In the genomic region with DNA sequence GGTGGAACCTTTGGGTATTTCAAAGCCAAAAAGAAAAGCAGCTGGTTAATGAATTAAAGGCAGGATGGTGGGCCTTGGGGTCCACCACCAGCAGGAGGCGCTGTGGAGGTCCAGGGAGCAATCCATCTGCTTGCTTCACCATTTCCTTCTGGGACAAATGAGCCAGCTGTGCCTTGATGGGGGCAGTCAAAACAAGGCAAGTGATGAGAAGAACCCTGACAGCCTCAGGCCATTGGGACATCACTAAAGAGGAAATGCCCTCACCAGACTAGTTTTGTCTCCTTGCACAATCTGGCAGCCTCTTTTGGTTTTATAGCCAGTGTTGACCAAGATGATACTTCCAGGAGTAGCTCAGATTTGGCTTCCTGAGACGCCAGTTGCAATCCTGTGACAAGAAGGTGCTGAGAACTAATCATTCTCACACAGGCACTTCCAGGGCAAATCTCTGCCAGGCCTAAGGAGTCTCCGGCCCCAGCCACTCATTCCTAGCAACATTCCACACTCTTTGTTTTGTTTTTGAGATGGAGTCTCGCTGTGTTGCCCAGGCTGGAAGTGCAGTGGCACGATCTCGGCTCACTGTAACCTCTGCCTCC, we compare ENCODE assay signal across 8 cellular contexts. TPM values are rescaled to one million over a fixed set of nuclear protein-coding genes. Genes with fewer than 3 reads are reported as not detected.
DNase-seq lines count a peak whose midpoint lies in the region; ATAC-seq, FAIRE-seq and TF ChIP-seq lines count a peak whose summit lies in the region.

No MANE protein-coding gene starts in this region.

- peak in 1 of 2 experiments; percentile 71 for DNase-seq in A549 (ENCODE audit: low read depth in 1 of 2, low spot score in 1 of 2)
- peak; percentile 72 for DNase-seq in GM13977 (ENCODE audit: low spot score)
- DNase-seq in OCI-LY7 (ENCODE audit: low spot score): peak; percentile 81
- peak; percentile 83 for DNase-seq in activated T-cell treated with anti-CD3 and anti-CD28 coated beads, Interleukin-2, amount 50 U/mL, for 4 hours
- DNase-seq in fibroblast of the aortic adventitia (ENCODE audit: low read depth): peak; percentile 69
- peak; percentile 60 for DNase-seq in omental fat pad (ENCODE audit: low spot score)
- DNase-seq in superior temporal gyrus (ENCODE audit: extremely low spot score): peak; percentile 43

- H3K79me2 ChIP-seq in OCI-LY7 (ENCODE audit: insufficient read depth, low read depth, low read length): no peaks in the 10 kb centered on the region

- H3K4me1 ChIP-seq in A549 (peaks cover 14% of the 10 kb centered on the region), OCI-LY7 (ENCODE audit: insufficient read depth, low read length, poor library complexity, severe bottlenecking) (peaks cover 12% of the 10 kb centered on the region)

- no peaks in the 10 kb centered on the region for H3K36me3 Mint-ChIP-seq in activated T-cell treated with anti-CD3 and anti-CD28 coated beads, Interleukin-2, amount 50 U/mL, for 4 hours (ENCODE audit: insufficient read depth)

- no TSS peak for BruUV-seq in OCI-LY7 (replicated peaks; lab: Mats Ljungman, UMichigan)

- TF ChIP-seq CTCF in A549 (IDR thresholded peaks at IDR 0.05): peak; percentile 85
- peak; percentile 84 for TF ChIP-seq CTCF in GM13977 (IDR thresholded peaks at IDR 0.05; ENCODE audit: extremely low read depth, insufficient read depth, missing control alignments)
- TF ChIP-seq CTCF in OCI-LY7 (conservative IDR thresholded peaks at IDR 0.05; ENCODE audit: low read length): peak; percentile 100
- peak; percentile 73 for TF ChIP-seq CTCF in fibroblast of the aortic adventitia (IDR thresholded peaks at IDR 0.05; ENCODE audit: insufficient read depth, low read length)
- TF ChIP-seq CTCF in omental fat pad (IDR thresholded peaks at IDR 0.05): peak in 1 of 3 donors; percentile 38

- H3K9me3 Mint-ChIP-seq in activated T-cell treated with anti-CD3 and anti-CD28 coated beads, Interleukin-2, amount 50 U/mL, for 4 hours: no peaks in the 10 kb centered on the region

- no peak overlapping the region for H3K4me3 ChIP-seq in A549
- H3K4me3 ChIP-seq in OCI-LY7 (ENCODE audit: low read depth, low read length, poor library complexity, severe bottlenecking): no peak overlapping the region
- H3K4me3 ChIP-seq in fibroblast of the aortic adventitia (ENCODE audit: low read depth, low read length): no peak overlapping the region

- no peak for FAIRE-seq in A549 (lab: Jason Lieb, UNC)

- no peaks in the 10 kb centered on the region for H3K27me3 Mint-ChIP-seq in activated T-cell treated with anti-CD3 and anti-CD28 coated beads, Interleukin-2, amount 50 U/mL, for 4 hours (ENCODE audit: low read depth)

- no peak overlapping the region for H2AFZ ChIP-seq in OCI-LY7 (ENCODE audit: low read length)

- ATAC-seq in A549 (peak; percentile 64 to 74; a peak in 4 of 6 replicates), omental fat pad (ENCODE audit: low FRiP score) (peak; percentile 34), GM21723 (IDR thresholded peaks at IDR 0.05; ENCODE audit: unreplicated experiment) (no peak)
- ATAC-seq in activated T-cell treated with anti-CD3 and anti-CD28 coated beads, Interleukin-2, amount 50 U/mL, for 4 hours: peak in 1 of 2 donors; percentile 83

- no peaks in the 10 kb centered on the region for H3K36me3 ChIP-seq in OCI-LY7 (ENCODE audit: insufficient read depth, low read length)

- POLR2A ChIA-PET in A549 (lab: Yijun Ruan, JAX): interaction anchor here (1.0 to 3.1 kb wide), 2 partner anchors 38 to 770 kb away, joined by 3 to 17 read pairs; a partner anchor contains a TSS
- POLR2A ChIA-PET in OCI-LY7 (lab: Charles Lee): interaction anchor here (0.6 to 1.9 kb wide), 9 partner anchors 13 to 1675 kb away, joined by 3 to 13 read pairs (median 3); no protein-coding TSS in a partner anchor

- no peaks in the 10 kb centered on the region for H3K9me3 ChIP-seq in A549
- H3K9me3 ChIP-seq in OCI-LY7 (ENCODE audit: low read length): no peaks in the 10 kb centered on the region

- no peak overlapping the region; the same call in 2 of the 3 replicates for H3K4me2 ChIP-seq in A549
- no peak overlapping the region for H3K4me2 ChIP-seq in OCI-LY7 (ENCODE audit: low read length)

- in situ Hi-C loops in GM13977 (cut with MboI; ENCODE audit: low pct_unique_long_range_greater_than_20kb, low sequenced_read_pairs, unreplicated experiment): loop anchor here (10.0 to 25.0 kb wide), 2 partner anchors 210 to 427 kb away; no protein-coding TSS in a partner anchor

- intact Hi-C loops in OCI-LY7 (cut with micrococcal nuclease; ENCODE audit: unreplicated experiment): loop anchor here (1.0 to 5.0 kb wide), 3 partner anchors 37 to 213 kb away; a partner anchor contains a TSS

- CTCF ChIA-PET in A549 (lab: Yijun Ruan, JAX): interaction anchor here (0.6 to 3.4 kb wide), 25 partner anchors 11 to 1173 kb away, joined by 3 to 33 read pairs (median 4); no protein-coding TSS in a partner anchor
- CTCF ChIA-PET in OCI-LY7 (lab: Charles Lee; ENCODE audit: unreplicated experiment): interaction anchor here (0.6 to 1.3 kb wide), 5 partner anchors 19 to 214 kb away, joined by 3 to 5 read pairs (median 3); no protein-coding TSS in a partner anchor

- WGBS in A549 (ENCODE audit: missing lambda C conversion rate): 76% methylated on average over 6 of the region's 6 CpGs

- no peak for TF ChIP-seq POLR2A in A549 (IDR thresholded peaks at IDR 0.05; ENCODE audit: low read length)

- H3K4me1 Mint-ChIP-seq in activated T-cell treated with anti-CD3 and anti-CD28 coated beads, Interleukin-2, amount 50 U/mL, for 4 hours (ENCODE audit: low read depth): no peaks in the 10 kb centered on the region

- no peaks in the 10 kb centered on the region for H3K9me2 ChIP-seq in OCI-LY7 (ENCODE audit: insufficient read depth, low read length)

- no peaks in the 10 kb centered on the region for H4K20me1 ChIP-seq in OCI-LY7 (ENCODE audit: insufficient read depth, low read length)

- no peak for TF ChIP-seq EP300 in A549 (IDR thresholded peaks at IDR 0.05)

- peak; percentile 63 to 74 for TF ChIP-seq RAD21 in A549 (conservative IDR thresholded peaks at IDR 0.05 in 1 of 2, IDR thresholded peaks at IDR 0.05 in 1 of 2)

- H3K27ac ChIP-seq in A549: peak overlapping the region; percentile 19 to 52; a peak in 4 of 6 replicates
- H3K27ac ChIP-seq in OCI-LY7 (ENCODE audit: low read depth, low read length, poor library complexity, severe bottlenecking): no peak overlapping the region

- no peak overlapping the region for H3K4me3 Mint-ChIP-seq in activated T-cell treated with anti-CD3 and anti-CD28 coated beads, Interleukin-2, amount 50 U/mL, for 4 hours

TF ChIP-seq in A549, 52 proteins besides CTCF, POLR2A, EP300 and RAD21:
- TF ChIP-seq HEYL (CRISPR knock-in tag; IDR thresholded peaks at IDR 0.05) (no peak), KDM1A (IDR thresholded peaks at IDR 0.05; ENCODE audit: low read depth) (no peak), SMC3 (IDR thresholded peaks at IDR 0.05) (peak; percentile 77), CEBPB (IDR thresholded peaks at IDR 0.05) (peak in 1 of 2 experiments; percentile 45; a peak in 1 of 4 replicates), JUNB (IDR thresholded peaks at IDR 0.05) (no peak)

RNA-seq across cellular contexts. Expression of a gene that starts 38.2 kb away (rescaled TPM):
- polyA plus RNA-seq in A549 (2011; rRNA removed) (32.8 and 41.3 TPM in 2 replicates), A549 (2017; fragmentation: RNase III; extraction: RNeasy Plus Mini Kit Qiagen cat#74134 plus additional on column Dnase treatment) (18.6 to 19.5 TPM (median 18.6 TPM) in 3 replicates)
- 13.2 and 15.5 TPM in 2 replicates for polyA plus RNA-seq in A549 (2012; cell fraction: cytosol; rRNA removed)
- polyA plus RNA-seq in A549 (2012; cell fraction: nucleus; rRNA removed): 24.6 and 34.6 TPM in 2 replicates
- polyA minus RNA-seq in A549 (2011; rRNA and poly(A)+ RNA removed): 20.2 and 32.0 TPM in 2 replicates
- 141 and 147 TPM in 2 replicates for total RNA-seq in OCI-LY7 (2014; rRNA removed; shearing (Covaris generic))
- total RNA-seq in OCI-LY7 (2022) (216 and 237 TPM in 2 replicates), fibroblast of the aortic adventitia (ENCODE audit: low replicate concordance) (26.3 and 51.1 TPM in 2 replicates), omental fat pad (10 to 100 TPM; 17.7 to 43.0 (median 26.3) TPM)
- total RNA-seq in activated T-cell treated with anti-CD3 and anti-CD28 coated beads, Interleukin-2, amount 50 U/mL, for 4 hours: 10 to 100 TPM; 36.8 to 39.8 (median 38.0) TPM
